9 cellular contexts compared by ENCODE assay signal in the genomic region with DNA sequence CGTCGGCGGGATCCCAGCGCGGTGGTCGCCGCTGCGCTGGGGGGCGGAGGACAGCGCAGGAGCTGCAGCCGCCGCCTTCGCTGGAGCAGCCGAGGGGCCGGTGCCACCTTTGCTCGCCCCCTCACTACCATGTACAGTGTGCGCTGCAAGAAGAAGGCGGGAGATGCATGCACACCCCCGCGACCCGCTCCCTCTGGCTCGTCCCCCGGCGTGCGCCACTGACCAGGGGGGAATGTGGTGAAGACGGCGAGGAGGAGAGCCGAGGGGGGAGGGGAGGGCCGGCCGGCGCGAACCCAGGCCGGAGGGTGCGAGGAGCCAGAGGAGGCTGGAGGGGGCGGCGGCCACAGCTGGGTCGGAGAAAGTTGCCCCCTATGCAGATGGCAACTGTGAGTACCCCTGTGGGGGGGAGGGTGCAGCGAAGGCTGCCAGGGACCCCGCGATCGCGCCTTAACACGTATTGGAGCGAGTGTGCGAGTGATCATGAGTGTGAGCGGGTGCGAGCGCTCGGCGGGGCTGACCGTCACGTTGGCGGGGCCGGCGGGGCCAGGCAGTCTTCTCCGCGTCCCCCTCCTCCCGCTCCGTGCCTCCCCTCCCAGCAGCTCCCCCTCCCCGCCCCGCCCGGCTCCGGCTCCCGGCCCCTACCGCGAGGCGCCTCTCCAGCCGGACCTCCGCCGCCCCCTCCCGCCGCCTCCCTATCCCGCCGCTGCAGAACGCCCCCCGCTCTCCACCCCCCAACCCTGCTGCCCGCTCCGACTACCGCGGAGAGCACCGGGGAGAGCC. TPM values are rescaled to one million over a fixed set of nuclear protein-coding genes. Genes with fewer than 3 reads are reported as not detected.
DNase-seq lines count a peak whose midpoint lies in the region; ATAC-seq and TF ChIP-seq lines count a peak whose summit lies in the region.
"Had no signal": no experiment of that assay in that cellular context is flagged by ENCODE, and none has a peak within 500 bp of the region (broad histone marks: within the 10 kb centered on the region; RNA-seq: fewer than 3 reads in every experiment).

No MANE protein-coding gene starts in this region.

- H3K4me3 Mint-ChIP-seq in T-helper 2 cell treated with Interferon-gamma antibody and Interleukin-4, amounts not matched to agents 5 μg/mL and 100 μg/mL, for 36 hours: peak overlapping the region; percentile 75
- peak overlapping the region; percentile 66 for H3K4me3 Mint-ChIP-seq in activated CD4-positive, alpha-beta memory T cell treated with anti-CD3 and anti-CD28 coated beads for 36 hours

- DNase-seq in T-helper 2 cell treated with Interferon-gamma antibody and Interleukin-4, amounts not matched to agents 5 μg/mL and 100 μg/mL, for 36 hours (ENCODE audit: low spot score): no peak
- DNase-seq in T-helper 2 cell: no peak
- no peak for DNase-seq in activated CD4-positive, alpha-beta memory T cell treated with anti-CD3 and anti-CD28 coated beads for 36 hours
- no peak for DNase-seq in heart left ventricle
- peak; percentile 90 for DNase-seq in retina
- DNase-seq in COLO829 (ENCODE audit: low spot score): no peak
- no peak for DNase-seq in stimulated activated CD4-positive, alpha-beta T cell treated with anti-CD3 and anti-CD28 coated beads, Interleukin-2, amount 100 ng/mL, for 24 hours
- DNase-seq in HCEC 1CT: no peak

- CTCF ChIA-PET in activated CD4-positive, alpha-beta memory T cell treated with anti-CD3 and anti-CD28 coated beads for 36 hours (lab: Charles Lee): interaction anchor here (1.1 kb wide), 2 partner anchors 14 to 55 kb away, joined by 3 to 4 read pairs; no protein-coding TSS in a partner anchor

- ATAC-seq in heart left ventricle: peak in 1 of 4 donors; percentile 29

- H3K27me3 Mint-ChIP-seq in T-helper 2 cell treated with Interferon-gamma antibody and Interleukin-4, amounts not matched to agents 5 μg/mL and 100 μg/mL, for 36 hours (ENCODE audit: low read depth): peaks cover 42% of the 10 kb centered on the region
- peaks cover 42% of the 10 kb centered on the region for H3K27me3 Mint-ChIP-seq in activated CD4-positive, alpha-beta memory T cell treated with anti-CD3 and anti-CD28 coated beads for 36 hours

- peaks cover 8% of the 10 kb centered on the region for H3K4me1 Mint-ChIP-seq in T-helper 2 cell treated with Interferon-gamma antibody and Interleukin-4, amounts not matched to agents 5 μg/mL and 100 μg/mL, for 36 hours (ENCODE audit: low read depth)
- H3K4me1 Mint-ChIP-seq in activated CD4-positive, alpha-beta memory T cell treated with anti-CD3 and anti-CD28 coated beads for 36 hours (ENCODE audit: low read depth): peaks cover 27% of the 10 kb centered on the region

- no peaks in the 10 kb centered on the region for H3K9me3 Mint-ChIP-seq in T-helper 2 cell treated with Interferon-gamma antibody and Interleukin-4, amounts not matched to agents 5 μg/mL and 100 μg/mL, for 36 hours
- H3K9me3 Mint-ChIP-seq in activated CD4-positive, alpha-beta memory T cell treated with anti-CD3 and anti-CD28 coated beads for 36 hours: peaks cover 2% of the 10 kb centered on the region

- intact Hi-C loops in activated CD4-positive, alpha-beta memory T cell treated with anti-CD3 and anti-CD28 coated beads for 36 hours (cut with micrococcal nuclease): loop anchor here (2.0 kb wide), 1 partner anchor 801 kb away; no protein-coding TSS in a partner anchor
- intact Hi-C loops in heart left ventricle (cut with DNase I): no loop called here

- POLR2A ChIA-PET in activated CD4-positive, alpha-beta memory T cell treated with anti-CD3 and anti-CD28 coated beads for 36 hours (lab: Charles Lee): no interaction called here

- H3K27ac ChIP-seq in heart left ventricle: no peak overlapping the region

- WGBS in heart left ventricle, 4 donors: 1 to 2% (median 1%) methylated on average over 24 to 81 of the region's 81 CpGs

- TF ChIP-seq CTCF in heart left ventricle (IDR thresholded peaks at IDR 0.05): no peak

- no peaks in the 10 kb centered on the region for H3K36me3 Mint-ChIP-seq in T-helper 2 cell treated with Interferon-gamma antibody and Interleukin-4, amounts not matched to agents 5 μg/mL and 100 μg/mL, for 36 hours (ENCODE audit: low read depth)
- H3K36me3 Mint-ChIP-seq in activated CD4-positive, alpha-beta memory T cell treated with anti-CD3 and anti-CD28 coated beads for 36 hours: peaks cover 7% of the 10 kb centered on the region

- no peaks in the 10 kb centered on the region for H3K9me3 ChIP-seq in heart left ventricle

- H3K36me3 ChIP-seq in heart left ventricle: no peaks in the 10 kb centered on the region

- H3K4me1 ChIP-seq in heart left ventricle: peaks cover 0 to 32% (median 10%) of the 10 kb centered on the region in 12 donors

- no peak overlapping the region for H3K27ac Mint-ChIP-seq in T-helper 2 cell treated with Interferon-gamma antibody and Interleukin-4, amounts not matched to agents 5 μg/mL and 100 μg/mL, for 36 hours
- H3K27ac Mint-ChIP-seq in activated CD4-positive, alpha-beta memory T cell treated with anti-CD3 and anti-CD28 coated beads for 36 hours: no peak overlapping the region

- H3K4me3 ChIP-seq in heart left ventricle: peak overlapping the region; percentile 32 to 67 (median 51)

- no peak for TF ChIP-seq POLR2A in heart left ventricle (IDR thresholded peaks at IDR 0.05)

- peaks cover 30 to 86% (median 61%) of the 10 kb centered on the region in 9 donors for H3K27me3 ChIP-seq in heart left ventricle

RNA-seq across cellular contexts. Expression of a gene that starts 0.8 kb away (rescaled TPM):
- total RNA-seq in activated CD4-positive, alpha-beta memory T cell treated with anti-CD3 and anti-CD28 coated beads for 36 hours: under 1 TPM; under 0.01 TPM
- under 1 TPM in 6 of 9 donors, not detected in 3; under 0.01 to 0.61 (median 0.05) TPM for total RNA-seq in heart left ventricle
- under 1 TPM; under 0.01 TPM for polyA plus RNA-seq in heart left ventricle
- total RNA-seq: T-helper 2 cell treated with Interferon-gamma antibody and Interleukin-4, amounts not matched to agents 100 ng/mL and 5 ng/mL, for 36 hours had no signal
